In genomic region chr6:48213076-48213788, GRCh38 we compare ENCODE assay signal across 11 cellular contexts.
"Had no signal": no experiment of that assay in that cellular context is flagged by ENCODE, and none has a peak within 500 bp of the region (broad histone marks: within the 10 kb centered on the region; RNA-seq: fewer than 3 reads in every experiment).

No MANE protein-coding gene starts in this region.

- H3K9me3 ChIP-seq: left ventricle myocardium inferior, ovary had no signal

- H3K4me3 ChIP-seq: heart right ventricle, left ventricle myocardium inferior, ovary had no signal

- H3K27ac ChIP-seq: heart right ventricle, left ventricle myocardium inferior, ovary had no signal

- H3K27me3 ChIP-seq: heart right ventricle, ovary had no signal

- H3K4me1 ChIP-seq: heart right ventricle, left ventricle myocardium inferior had no signal

- ATAC-seq: activated T-cell treated with anti-CD3 and anti-CD28 coated beads, Interleukin-2, amount 50 U/mL, for 72 hours; heart right ventricle; T-helper 17 cell had no signal

- DNase-seq: activated CD4-positive, alpha-beta T cell treated with anti-CD3 and anti-CD28 coated beads for 1 hour; activated CD4-positive, alpha-beta T cell treated with anti-CD3 and anti-CD28 coated beads, Interleukin-2, amount 50 U/mL, for 48 hours; activated CD8-positive, alpha-beta memory T cell treated with anti-CD3 and anti-CD28 coated beads, Interleukin-2, amount 50 U/mL, for 4 hours; activated naive CD8-positive, alpha-beta T cell treated with anti-CD3 and anti-CD28 coated beads, Interleukin-2, amount 10 ng/mL, durations not matched to agents 7 days and 5 days; activated T-cell treated with anti-CD3 and anti-CD28 coated beads, Interleukin-2, amount 50 U/mL, for 72 hours; foreskin melanocyte; heart right ventricle; islet precursor cell; left ventricle myocardium inferior; ovary; T-helper 17 cell had no signal

- H3K36me3 ChIP-seq: heart right ventricle, left ventricle myocardium inferior, ovary had no signal
